8 cellular contexts compared by ENCODE assay signal in the genomic region with DNA sequence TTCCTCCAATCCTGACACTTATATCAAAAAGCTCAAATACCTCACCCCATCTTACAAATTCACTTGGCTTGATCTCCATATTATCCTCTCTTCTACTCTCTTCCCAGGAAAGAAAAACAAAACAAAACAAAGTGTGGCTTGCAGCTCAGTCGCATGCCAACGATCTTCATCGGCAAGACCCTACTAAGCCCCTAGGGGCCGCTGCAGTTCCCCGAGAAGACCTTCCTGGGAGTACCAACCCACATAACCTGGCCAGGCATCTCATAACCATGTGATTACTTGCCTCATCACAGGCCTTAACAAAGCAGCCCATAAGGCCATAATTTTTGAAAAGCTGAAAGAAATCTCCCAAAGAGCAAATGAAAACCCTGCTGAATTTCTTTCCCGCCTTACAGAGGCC.
DNase-seq lines count a peak whose midpoint lies in the region; ATAC-seq and TF ChIP-seq lines count a peak whose summit lies in the region.

No MANE protein-coding gene starts in this region.

- DNase-seq in DMS53 treated with DMSO at 0.1 percent for 48 hours (lab: John Stamatoyannopoulos, UW; ENCODE audit: unreplicated experiment): peak; percentile 38
- no peak for DNase-seq in T-helper 17 cell
- no peak for DNase-seq in left lobe of liver (ENCODE audit: low spot score)
- DNase-seq in neuronal stem cell (ENCODE audit: low spot score): no peak
- DNase-seq in cortex of kidney (lab: John Stamatoyannopoulos, UW): no peak
- no peak for DNase-seq in lower leg skin (ENCODE audit: low spot score in 2 of 2)

- no peak overlapping the region for H4K8ac ChIP-seq in neuronal stem cell (ENCODE audit: low read depth, low read length)

- no peaks in the 10 kb centered on the region for H3K4me1 ChIP-seq in neuronal stem cell (ENCODE audit: control insufficient read depth in 2 of 2, insufficient read depth in 1 of 2, low read depth in 1 of 2, low read length in 2 of 2)

- ATAC-seq in T-helper 17 cell (no peak), left lobe of liver (peak; percentile 88), GM18909 (IDR thresholded peaks at IDR 0.05; ENCODE audit: poor library complexity, unreplicated experiment) (no peak)

- H3K79me1 ChIP-seq in neuronal stem cell (ENCODE audit: low read depth, low read length): no peaks in the 10 kb centered on the region

- H3K27ac ChIP-seq in neuronal stem cell (replicated peaks; ENCODE audit: low read length): no peak overlapping the region

- peaks cover 13% of the 10 kb centered on the region for H3K36me3 Mint-ChIP-seq in T-helper 17 cell (ENCODE audit: low read depth)

- H4K91ac ChIP-seq in neuronal stem cell (ENCODE audit: low read depth, low read length, poor library complexity): no peak overlapping the region

- H3K4me3 ChIP-seq in neuronal stem cell (ENCODE audit: low read length in 2 of 2) (no peak overlapping the region), lower leg skin (ENCODE audit: low read depth, poor library complexity, severe bottlenecking) (no peak overlapping the region)

- peak; percentile 47; the same call in 1 of the 2 replicates for TF ChIP-seq CTCF in LNCAP (IDR thresholded peaks at IDR 0.05)
- no peak for TF ChIP-seq CTCF in lower leg skin (IDR thresholded peaks at IDR 0.05)

- no peak overlapping the region for H3K23ac ChIP-seq in neuronal stem cell (ENCODE audit: low read depth, low read length, poor library complexity)

- H2BK5ac ChIP-seq in neuronal stem cell (ENCODE audit: low read length): no peak overlapping the region

- no peaks in the 10 kb centered on the region for H3K9me3 ChIP-seq in T-helper 17 cell (ENCODE audit: control insufficient read depth, low read length, poor library complexity, severe bottlenecking)
- peaks cover 1 to 3% of the 10 kb centered on the region in 2 donors for H3K9me3 ChIP-seq in neuronal stem cell (replicated peaks in 1 of 2; ENCODE audit: control insufficient read depth in 2 of 2, insufficient read depth in 1 of 2, low read depth in 1 of 2, low read length in 2 of 2)

- H3K27ac Mint-ChIP-seq in T-helper 17 cell: no peak overlapping the region

- no peak for TF ChIP-seq POLR2A in lower leg skin (IDR thresholded peaks at IDR 0.05)

- no peak overlapping the region for H2AFZ ChIP-seq in neuronal stem cell (ENCODE audit: low read length)

- H3K27me3 ChIP-seq in neuronal stem cell (ENCODE audit: control insufficient read depth in 3 of 3, insufficient read depth in 3 of 3, low read depth in 1 of 3, low read length in 3 of 3): no peaks in the 10 kb centered on the region

- peak overlapping the region; percentile 22 for H3K4me3 Mint-ChIP-seq in T-helper 17 cell

- H3K36me3 ChIP-seq in neuronal stem cell (replicated peaks in 1 of 2; ENCODE audit: control insufficient read depth in 2 of 2, insufficient read depth in 2 of 2, low read length in 2 of 2): peaks cover 0 to 1% of the 10 kb centered on the region in 2 donors

- no peak overlapping the region for H3K4me2 ChIP-seq in neuronal stem cell (ENCODE audit: insufficient read depth, low read length, poor library complexity, severe bottlenecking)

- H2BK120ac ChIP-seq in neuronal stem cell (ENCODE audit: low read depth, low read length): no peak overlapping the region

- no peak overlapping the region for H3K4ac ChIP-seq in neuronal stem cell (ENCODE audit: low read length)

- H3K27me3 Mint-ChIP-seq in T-helper 17 cell: no peaks in the 10 kb centered on the region

- H2AK5ac ChIP-seq in neuronal stem cell (ENCODE audit: low read depth, low read length): no peak overlapping the region

- H3K18ac ChIP-seq in neuronal stem cell (ENCODE audit: low read length): no peak overlapping the region

- peaks cover 30% of the 10 kb centered on the region for H3K4me1 Mint-ChIP-seq in T-helper 17 cell

- H3K9ac ChIP-seq in neuronal stem cell (ENCODE audit: low read depth, low read length, poor library complexity): no peak overlapping the region

- no peak overlapping the region for H2BK12ac ChIP-seq in neuronal stem cell (ENCODE audit: low read length)

- WGBS in neuronal stem cell (ENCODE audit: extremely low coverage in 2 of 2, insufficient read length in 2 of 2, insufficient replicate concordance in 1 of 2), 2 donors: no CpG with 5 or more reads among the region's 6 CpGs
- WGBS in lower leg skin, 2 donors: 58 to 65% methylated on average over 6 of the region's 6 CpGs

- intact Hi-C loops in lower leg skin (cut with DNase I; ENCODE audit: low total_unique reads): no loop called here

- no peak overlapping the region for H2BK15ac ChIP-seq in neuronal stem cell (ENCODE audit: low read length)

- H3K14ac ChIP-seq in neuronal stem cell (ENCODE audit: low read length): no peak overlapping the region
